In the genomic region with DNA sequence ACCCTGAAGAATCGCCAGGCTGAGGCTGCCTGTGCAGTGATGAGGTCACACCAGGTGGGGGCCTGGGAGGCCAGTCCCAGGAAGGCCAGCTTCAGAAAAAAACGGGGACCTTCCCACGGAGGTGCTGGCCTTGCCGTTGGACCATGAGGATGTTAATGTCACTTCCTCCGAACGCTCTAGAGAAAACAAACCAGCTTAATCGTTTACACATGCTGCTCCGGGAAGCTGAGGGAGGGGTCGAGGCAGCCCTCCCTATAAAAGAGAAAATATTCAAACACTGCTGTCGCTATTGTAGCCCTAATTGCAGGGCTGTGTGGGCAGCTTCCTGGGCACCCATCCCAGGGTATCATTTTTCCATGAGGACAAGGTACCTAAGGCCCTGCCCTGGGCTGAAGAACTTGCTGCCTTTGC, we compare ENCODE assay signal across 13 cellular contexts. TPM values are rescaled to one million over a fixed set of nuclear protein-coding genes. Genes with fewer than 3 reads are reported as not detected.
DNase-seq lines count a peak whose midpoint lies in the region; ATAC-seq, FAIRE-seq and TF ChIP-seq lines count a peak whose summit lies in the region.
"Had no signal": no experiment of that assay in that cellular context is flagged by ENCODE, and none has a peak within 500 bp of the region (broad histone marks: within the 10 kb centered on the region; RNA-seq: fewer than 3 reads in every experiment).

No MANE protein-coding gene starts in this region.

- in situ Hi-C loops in GM23248 (cut with MboI) (no loop called here), HepG2 (cut with HindIII; ENCODE audit: extremely low pct_ligation_motif_present, low pct_unique_long_range_greater_than_20kb) (no loop called here)

- no peaks in the 10 kb centered on the region for H3K9me3 ChIP-seq in A673 (ENCODE audit: low read depth, low read length, poor library complexity, severe bottlenecking)
- H3K9me3 ChIP-seq in GM23248 (ENCODE audit: low read depth): no peaks in the 10 kb centered on the region
- no peaks in the 10 kb centered on the region for H3K9me3 ChIP-seq in adipocyte (ENCODE audit: control insufficient read depth, low read length)
- no peaks in the 10 kb centered on the region for H3K9me3 ChIP-seq in HepG2 (ENCODE audit: low read length)
- H3K9me3 ChIP-seq: upper lobe of right lung had no signal

- peaks cover 41% of the 10 kb centered on the region for H3K4me1 Mint-ChIP-seq in nephron progenitor cell
- H3K4me1 Mint-ChIP-seq in naive thymus-derived CD8-positive, alpha-beta T cell: peaks cover 2 to 5% (median 2%) of the 10 kb centered on the region in 4 donors
- H3K4me1 Mint-ChIP-seq: activated T-helper 17 cell treated with anti-CD3 and anti-CD28 coated beads, Interleukin-2, amount 50 U/mL, for 72 hours; stimulated activated effector memory CD8-positive, alpha-beta T cell treated with anti-CD3 and anti-CD28 coated beads, Interleukin-12 subunit alpha, Interleukin-12 subunit beta, amount 100 ng/mL, for 72 hours had no signal

- no peak for TF ChIP-seq POLR2A in HepG2 (IDR thresholded peaks at IDR 0.05; ENCODE audit: insufficient read depth in 1 of 2, low read depth in 2 of 2, low read length in 2 of 2)

- TF ChIP-seq RAD21 in HepG2 (CRISPR knock-in tag; IDR thresholded peaks at IDR 0.05): no peak

- peaks cover 38% of the 10 kb centered on the region for H3F3A ChIP-seq in GM23248 (ENCODE audit: insufficient read depth)

- TF ChIP-seq CTCF in A673 (conservative IDR thresholded peaks at IDR 0.05; ENCODE audit: low read depth, low read length) (no peak), nephron progenitor cell (IDR thresholded peaks at IDR 0.05) (no peak), HepG2 (CRISPR knock-in tag; IDR thresholded peaks at IDR 0.05) (no peak)

- TF ChIP-seq EP300 in HepG2 (IDR thresholded peaks at IDR 0.05; ENCODE audit: low read depth in 2 of 2, low read length in 2 of 2): no peak
- TF ChIP-seq EP300 in HepG2 (CRISPR knock-in tag; IDR thresholded peaks at IDR 0.05; ENCODE audit: borderline replicate concordance): no peak

- POLR2A ChIA-PET in A673 (lab: Charles Lee; ENCODE audit: low non-redundant PET): no interaction called here
- POLR2A ChIA-PET in HepG2 (lab: Yijun Ruan, JAX): no interaction called here
- POLR2A ChIA-PET in naive thymus-derived CD8-positive, alpha-beta T cell (lab: Charles Lee): no interaction called here

- no peak for FAIRE-seq in HepG2 (lab: Jason Lieb, UNC)
- FAIRE-seq: kidney had no signal

- H3K9me3 Mint-ChIP-seq in nephron progenitor cell: no peaks in the 10 kb centered on the region
- H3K9me3 Mint-ChIP-seq in naive thymus-derived CD8-positive, alpha-beta T cell: no peaks in the 10 kb centered on the region
- H3K9me3 Mint-ChIP-seq: activated T-helper 17 cell treated with anti-CD3 and anti-CD28 coated beads, Interleukin-2, amount 50 U/mL, for 72 hours; stimulated activated effector memory CD8-positive, alpha-beta T cell treated with anti-CD3 and anti-CD28 coated beads, Interleukin-12 subunit alpha, Interleukin-12 subunit beta, amount 100 ng/mL, for 72 hours had no signal

- 1 to 7% methylated on average over 10 of the region's 10 CpGs for WGBS in GM23248 (ENCODE audit: low coverage in 1 of 2, low lambda C conversion rate in 2 of 2, missing lambda C conversion rate in 2 of 2), 2 experiments
- WGBS in HepG2 (ENCODE audit: low lambda C conversion rate): 18% methylated on average over 10 of the region's 10 CpGs

- no peak overlapping the region for H3K4me3 ChIP-seq in A673 (ENCODE audit: low read depth, low read length, poor library complexity, severe bottlenecking)
- H3K4me3 ChIP-seq in GM23248: no peak overlapping the region
- no peak overlapping the region for H3K4me3 ChIP-seq in adipocyte (ENCODE audit: low read length)
- no peak overlapping the region for H3K4me3 ChIP-seq in HepG2 (replicated peaks in 1 of 3; ENCODE audit: insufficient read depth in 1 of 3, low read depth in 2 of 3, low read length in 3 of 3)
- H3K4me3 ChIP-seq: PC-9, upper lobe of right lung had no signal

- no peak for ATAC-seq in HepG2
- ATAC-seq in HG03565 (IDR thresholded peaks at IDR 0.05; ENCODE audit: unreplicated experiment): no peak
- no peak for ATAC-seq in naive thymus-derived CD8-positive, alpha-beta T cell

- H4K20me1 ChIP-seq in GM23248 (ENCODE audit: insufficient read depth): no peaks in the 10 kb centered on the region
- H4K20me1 ChIP-seq in HepG2 (ENCODE audit: insufficient read depth, low read length): no peaks in the 10 kb centered on the region

- peak overlapping the region; percentile 81 for H3K27ac Mint-ChIP-seq in nephron progenitor cell
- no peak overlapping the region for H3K27ac Mint-ChIP-seq in naive thymus-derived CD8-positive, alpha-beta T cell
- H3K27ac Mint-ChIP-seq: activated T-helper 17 cell treated with anti-CD3 and anti-CD28 coated beads, Interleukin-2, amount 50 U/mL, for 72 hours had no signal

- H3K27me3 Mint-ChIP-seq in nephron progenitor cell (ENCODE audit: low read depth, poor library complexity): peaks cover 4% of the 10 kb centered on the region
- peaks cover 5 to 19% (median 7%) of the 10 kb centered on the region in 5 donors for H3K27me3 Mint-ChIP-seq in naive thymus-derived CD8-positive, alpha-beta T cell

- no peaks in the 10 kb centered on the region for H3K9me2 ChIP-seq in GM23248 (ENCODE audit: insufficient read depth)

- H3K9ac ChIP-seq in GM23248: peak overlapping the region; percentile 63
- H3K9ac ChIP-seq in adipocyte (ENCODE audit: low read length): peak overlapping the region; percentile 65
- H3K9ac ChIP-seq in HepG2 (ENCODE audit: insufficient read depth, low read depth, low read length): no peak overlapping the region

- BruUV-seq in A673 (replicated peaks; lab: Mats Ljungman, UMichigan) (no TSS peak), HepG2 (replicated peaks; lab: Mats Ljungman, UMichigan) (no TSS peak)

- H3K4me2 ChIP-seq in GM23248 (ENCODE audit: unreplicated experiment) (peak overlapping the region; percentile 60), HepG2 (ENCODE audit: low read depth, low read length) (no peak overlapping the region)

- no peak overlapping the region for H3K4me3 Mint-ChIP-seq in nephron progenitor cell
- H3K4me3 Mint-ChIP-seq in naive thymus-derived CD8-positive, alpha-beta T cell: no peak overlapping the region
- H3K4me3 Mint-ChIP-seq: stimulated activated effector memory CD8-positive, alpha-beta T cell treated with anti-CD3 and anti-CD28 coated beads, Interleukin-12 subunit alpha, Interleukin-12 subunit beta, amount 100 ng/mL, for 72 hours had no signal

- peaks cover 1% of the 10 kb centered on the region for H3K36me3 Mint-ChIP-seq in nephron progenitor cell (ENCODE audit: low read depth)
- H3K36me3 Mint-ChIP-seq in naive thymus-derived CD8-positive, alpha-beta T cell: no peaks in the 10 kb centered on the region
- H3K36me3 Mint-ChIP-seq: stimulated activated effector memory CD8-positive, alpha-beta T cell treated with anti-CD3 and anti-CD28 coated beads, Interleukin-12 subunit alpha, Interleukin-12 subunit beta, amount 100 ng/mL, for 72 hours had no signal

- H3K79me2 ChIP-seq in GM23248 (ENCODE audit: insufficient read depth) (0 out of 2 replicates have a peak, but pooled peaks cover 15% of the 10 kb centered on the region), HepG2 (ENCODE audit: insufficient read depth, low read length) (no peaks in the 10 kb centered on the region)

- H3K4me1 ChIP-seq in A673 (ENCODE audit: insufficient read depth, low read length, poor library complexity, severe bottlenecking) (peaks cover 21% of the 10 kb centered on the region), GM23248 (ENCODE audit: insufficient read depth) (peaks cover 23% of the 10 kb centered on the region), adipocyte (ENCODE audit: control insufficient read depth, insufficient read depth, low read length) (peaks cover 27% of the 10 kb centered on the region), HepG2 (ENCODE audit: insufficient read depth, low read length) (no peaks in the 10 kb centered on the region)
- H3K4me1 ChIP-seq: upper lobe of right lung had no signal

- H3K27me3 ChIP-seq in A673 (replicated peaks; ENCODE audit: insufficient read depth, low read depth, low read length, poor library complexity) (no peaks in the 10 kb centered on the region), GM23248 (replicated peaks; ENCODE audit: insufficient read depth) (no peaks in the 10 kb centered on the region), adipocyte (replicated peaks; ENCODE audit: control insufficient read depth, insufficient read depth, low read length) (no peaks in the 10 kb centered on the region), HepG2 (ENCODE audit: control insufficient read depth in 1 of 2, insufficient read depth in 2 of 2, low read length in 2 of 2) (peaks cover 3 to 37% of the 10 kb centered on the region in 2 experiments; a peak in 4 of 5 replicates)

- DNase-seq in A673 (ENCODE audit: low spot score) (peak; percentile 61), GM23248 (peak; percentile 76), adipocyte (ENCODE audit: low read depth) (peak; percentile 80), nephron progenitor cell (no peak), HepG2 (ENCODE audit: low spot score) (no peak), ecto neural progenitor cell (ENCODE audit: low spot score) (no peak)
- no peak for DNase-seq in naive thymus-derived CD8-positive, alpha-beta T cell

- H3K27ac ChIP-seq in A673 (ENCODE audit: low read depth, low read length, poor library complexity, severe bottlenecking) (peak overlapping the region; percentile 63), GM23248 (peak overlapping the region; percentile 82), HepG2 (ENCODE audit: extremely low read length, insufficient read depth, low read length) (no peak overlapping the region)
- H3K27ac ChIP-seq: PC-9, upper lobe of right lung had no signal

- H2AFZ ChIP-seq in GM23248 (no peak overlapping the region), HepG2 (ENCODE audit: low read length) (no peak overlapping the region)
- H2AFZ ChIP-seq: PC-9 had no signal

- intact Hi-C loops in A673 (cut with micrococcal nuclease; ENCODE audit: unreplicated experiment) (loop anchor here (5.0 kb wide), 1 partner anchor 84 kb away; the partner anchor contains the start of gene ASB6), HepG2 (cut with micrococcal nuclease; ENCODE audit: unreplicated experiment) (no loop called here)

- CTCF ChIA-PET in A673 (lab: Charles Lee): interaction anchor here (0.5 to 1.7 kb wide), 5 partner anchors 12 to 102 kb away, joined by 4 to 21 read pairs (median 8); no protein-coding TSS in a partner anchor
- CTCF ChIA-PET in HepG2 (lab: Yijun Ruan, JAX; ENCODE audit: low intra/inter-chr PET ratio, low total read pairs): interaction anchor here (1.6 to 2.4 kb wide), 2 partner anchors 12 to 58 kb away, joined by 6 to 16 read pairs; no protein-coding TSS in a partner anchor

- H3K36me3 ChIP-seq in A673 (ENCODE audit: insufficient read depth, low read length, poor library complexity, severe bottlenecking) (no peaks in the 10 kb centered on the region), GM23248 (ENCODE audit: low read depth) (peaks cover 5% of the 10 kb centered on the region; the same call in 1 of the 2 replicates), adipocyte (ENCODE audit: control insufficient read depth, insufficient read depth, low read length, severe bottlenecking) (peaks cover 3% of the 10 kb centered on the region), HepG2 (replicated peaks in 1 of 2; ENCODE audit: control insufficient read depth in 1 of 2, insufficient read depth in 2 of 2, low read length in 2 of 2) (no peaks in the 10 kb centered on the region)
- H3K36me3 ChIP-seq: upper lobe of right lung had no signal

RNA-seq across cellular contexts. Expression of gene PTGES, which starts 27.0 kb away (rescaled TPM):
- total RNA-seq in A673 (2021): 0.80 and 1.4 TPM in 2 replicates
- 8.3 and 12.6 TPM in 2 replicates for total RNA-seq in GM23248 (2014; rRNA removed; shearing (Covaris generic))
- polyA plus RNA-seq in GM23248 (2016; fragmentation: Nextera tagmentation; extraction: Ambion mirVana): 22.0 and 22.4 TPM in 2 replicates
- total RNA-seq in HepG2 (2016; rRNA removed; fragmentation: Illumina TruSeq; extraction: Trizol): 0.07 TPM in 1 of 2 replicates, not detected in the other
- total RNA-seq in HepG2 (2016; cell fraction: cytosol; rRNA removed; fragmentation: Illumina TruSeq; extraction: Trizol; ENCODE audit: low read depth): not detected in 2 replicates
- total RNA-seq in HepG2 (2016; cell fraction: insoluble cytoplasmic fraction; rRNA removed; fragmentation: Illumina TruSeq; extraction: Trizol): 0.13 TPM in 1 of 2 replicates, not detected in the other
- not detected in 2 replicates for total RNA-seq in HepG2 (2016; cell fraction: membrane; rRNA removed; fragmentation: Illumina TruSeq; extraction: Trizol)
- total RNA-seq in HepG2 (2016; cell fraction: nucleus; rRNA removed; fragmentation: Illumina TruSeq; extraction: Trizol): not detected in 2 replicates
- polyA plus RNA-seq in HepG2 (2011; rRNA removed): not detected in 2 replicates
- 0.03 and 0.04 TPM in 2 replicates for polyA plus RNA-seq in HepG2 (2011; cell fraction: cytosol; rRNA removed)
- polyA plus RNA-seq in HepG2 (2011; cell fraction: nucleus; rRNA removed): not detected in 2 replicates
- polyA plus RNA-seq in HepG2 (2012): 0.07 TPM in 1 of 2 replicates, not detected in the other
- polyA plus RNA-seq in HepG2 (2016; cell fraction: cytosol; fragmentation: Illumina TruSeq; extraction: Trizol; ENCODE audit: low read depth): not detected in 2 replicates
- polyA plus RNA-seq in HepG2 (2016; cell fraction: insoluble cytoplasmic fraction; fragmentation: Illumina TruSeq; extraction: Trizol; ENCODE audit: low read depth): not detected in 2 replicates
- not detected in 2 replicates for polyA plus RNA-seq in HepG2 (2016; cell fraction: membrane; fragmentation: Illumina TruSeq; extraction: Trizol; ENCODE audit: low read depth)
- 0.36 TPM in 1 of 2 replicates, not detected in the other for polyA plus RNA-seq in HepG2 (2016; cell fraction: nucleus; fragmentation: Illumina TruSeq; extraction: Trizol; ENCODE audit: insufficient read depth, low read depth)
- 258 TPM in 1 of 2 replicates, not detected in the other for polyA minus RNA-seq in HepG2 (2011; rRNA and poly(A)+ RNA removed; ENCODE audit: low replicate concordance)
- polyA minus RNA-seq in HepG2 (2011; cell fraction: cytosol; rRNA and poly(A)+ RNA removed): 0.88 TPM in 1 of 2 replicates, not detected in the other
- 0.64 TPM in 1 of 2 replicates, not detected in the other for polyA minus RNA-seq in HepG2 (2011; cell fraction: nucleus; rRNA and poly(A)+ RNA removed)
- total RNA-seq in naive thymus-derived CD8-positive, alpha-beta T cell: not detected
- under 1 TPM in 1 of 3 donors, not detected in 2; 0.16 TPM for polyA plus RNA-seq in naive thymus-derived CD8-positive, alpha-beta T cell
- total RNA-seq: activated T-helper 17 cell treated with anti-CD3 and anti-CD28 coated beads, Interleukin-2, amount 50 U/mL, for 72 hours had no signal

Comparison
In these comparisons a context has a peak if more than half of its experiments do, and no peak if none do; other contexts are left out.
1. DNase-seq: peak in A673 (single experiment), GM23248 (single experiment) and adipocyte (single experiment); none in nephron progenitor cell (single experiment), HepG2 (single experiment), ecto neural progenitor cell (single experiment) and naive thymus-derived CD8-positive, alpha-beta T cell (0 of 10).